ENCODE assay signal across 30 cellular contexts in the genomic region with DNA sequence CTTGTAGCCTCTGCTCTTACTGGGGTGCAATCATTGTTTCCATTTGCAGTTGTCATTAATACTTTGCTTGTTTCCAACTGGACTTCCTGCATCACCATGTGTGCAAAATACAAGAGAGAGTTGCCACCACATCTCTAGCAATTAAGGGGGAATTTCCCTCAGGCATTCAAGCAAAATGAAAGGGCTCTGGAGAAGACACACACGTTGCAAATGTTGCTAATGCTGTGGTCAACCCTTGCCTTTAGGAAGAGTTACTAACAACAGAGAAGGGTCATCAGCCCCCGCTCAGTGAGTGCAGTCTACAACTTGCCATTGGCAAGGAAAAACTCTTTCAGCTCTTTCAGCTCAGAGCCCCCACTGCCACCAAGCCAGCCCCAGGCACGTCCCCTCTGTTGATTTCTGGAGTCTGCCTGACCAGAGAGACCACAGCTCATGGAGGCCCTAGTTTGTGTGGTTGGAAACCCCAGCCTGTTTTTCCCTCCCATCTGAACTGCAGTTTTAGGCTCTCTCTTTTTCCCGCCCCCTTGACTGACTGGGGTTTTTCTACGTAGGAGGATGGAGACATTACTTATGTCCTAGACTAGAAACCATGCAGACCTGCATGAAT. TPM values are rescaled to one million over a fixed set of nuclear protein-coding genes. Genes with fewer than 3 reads are reported as not detected.
A peak's percentile ranks its signal among the peaks of the same experiment; 100 is the strongest.
DNase-seq lines count a peak whose midpoint lies in the region; ATAC-seq, FAIRE-seq and TF ChIP-seq lines count a peak whose summit lies in the region.
"Had no signal": no experiment of that assay in that cellular context is flagged by ENCODE, and none has a peak within 500 bp of the region (broad histone marks: within the 10 kb centered on the region; RNA-seq: fewer than 3 reads in every experiment).

No MANE protein-coding gene starts in this region.

- ATAC-seq in GM21717 (IDR thresholded peaks at IDR 0.05; ENCODE audit: unreplicated experiment), result peak; percentile 62
- peak; percentile 56 for ATAC-seq in HG03039 (IDR thresholded peaks at IDR 0.05; ENCODE audit: unreplicated experiment)
- ATAC-seq in GM12878, result no peak; the same call in 2 of the 3 replicates
- ATAC-seq in stimulated activated naive B cell treated with anti-CD40 and anti-IgM and Interleukin-4, amounts not matched to agents 10 μg/mL and 1 μg/mL and 100 μg/mL, for 72 hours (replicated peaks), result peak; percentile 23 to 56
- no peak for ATAC-seq in HG03196 (IDR thresholded peaks at IDR 0.05; ENCODE audit: unreplicated experiment)
- ATAC-seq: A549, HepG2, PC-3 had no signal

- DNase-seq in GM12878 (ENCODE audit: low read depth, low spot score), result no peak
- DNase-seq in stimulated activated naive B cell treated with anti-CD40 and anti-IgM and Interleukin-4, amounts not matched to agents 10 μg/mL and 1 μg/mL and 100 μg/mL, for 72 hours, result no peak
- DNase-seq in progenitor cell of endocrine pancreas (ENCODE audit: low spot score, unreplicated experiment), result no peak
- DNase-seq in activated naive CD4-positive, alpha-beta T cell treated with Interleukin-2 at 50 U/mL for 16 hours, result no peak
- DNase-seq: AML-193; CD4-positive, alpha-beta T cell; DMS53; GDM1; H7; Karpas-422; MV-4-11; NCI-H1105; NCI-H2029; NCI-H446; NCI-H526; NCI-H82; NK-92 treated with Interleukin-12 subunit alpha and Interleukin-12 subunit beta, amount 100 ng/mL, for 24 hours; PC-3; Right ventricle myocardium superior; RPMI8226 had no signal

- H2AFZ ChIP-seq in GM12878 (ENCODE audit: control insufficient read depth, low read depth, low read length), result no peak overlapping the region

- no peaks in the 10 kb centered on the region for H3K27me3 ChIP-seq in GM12878 (replicated peaks in 1 of 2; ENCODE audit: control insufficient read depth in 2 of 2, insufficient read depth in 2 of 2, low read length in 1 of 2)
- H3K27me3 ChIP-seq: BLaER1 treated with 17β-estradiol and CSF1 and Interleukin-3, amounts not matched to agents 10 nM and 100 nM had no signal

- CTCF ChIA-PET in GM12878 (lab: Yijun Ruan, JAX), result no interaction called here

- SMC1A ChIA-PET in GM12878 (lab: Charles Lee; ENCODE audit: uncharacterized antibody, unreplicated experiment), result interaction anchor here (1.4 kb wide), 1 partner anchor 20 kb away, joined by 3 read pairs; no protein-coding TSS in a partner anchor

- H3K36me3 Mint-ChIP-seq in stimulated activated naive B cell treated with anti-CD40 and anti-IgM and Interleukin-4, amounts not matched to agents 10 μg/mL and 1 μg/mL and 100 μg/mL, for 72 hours, result no peaks in the 10 kb centered on the region
- no peaks in the 10 kb centered on the region for H3K36me3 Mint-ChIP-seq in progenitor cell of endocrine pancreas (ENCODE audit: insufficient read depth)

- no peak overlapping the region for H3K27ac Mint-ChIP-seq in stimulated activated naive B cell treated with anti-CD40 and anti-IgM and Interleukin-4, amounts not matched to agents 10 μg/mL and 1 μg/mL and 100 μg/mL, for 72 hours
- H3K27ac Mint-ChIP-seq in progenitor cell of endocrine pancreas, result no peak overlapping the region
- H3K27ac Mint-ChIP-seq: CD4-positive, alpha-beta T cell had no signal

- WGBS in GM12878 (ENCODE audit: insufficient coverage, insufficient replicate concordance, low lambda C conversion rate, missing lambda C conversion rate), result 17% methylated on average over 5 of the region's 5 CpGs

- H3K4me3 Mint-ChIP-seq in stimulated activated naive B cell treated with anti-CD40 and anti-IgM and Interleukin-4, amounts not matched to agents 10 μg/mL and 1 μg/mL and 100 μg/mL, for 72 hours, result no peak overlapping the region
- H3K4me3 Mint-ChIP-seq in progenitor cell of endocrine pancreas (ENCODE audit: low read depth), result no peak overlapping the region
- H3K4me3 Mint-ChIP-seq: CD4-positive, alpha-beta T cell had no signal

- H3K27me3 Mint-ChIP-seq in stimulated activated naive B cell treated with anti-CD40 and anti-IgM and Interleukin-4, amounts not matched to agents 10 μg/mL and 1 μg/mL and 100 μg/mL, for 72 hours, result peaks cover 0 to 12% of the 10 kb centered on the region in 2 donors
- H3K27me3 Mint-ChIP-seq in progenitor cell of endocrine pancreas, result no peaks in the 10 kb centered on the region

- H3K27ac ChIP-seq in GM12878 (ENCODE audit: control insufficient read depth, insufficient read depth), result no peak overlapping the region
- H3K27ac ChIP-seq: A549; BLaER1 treated with 17β-estradiol and CSF1 and Interleukin-3, amounts not matched to agents 10 nM and 100 nM; SJSA1 had no signal

- no peaks in the 10 kb centered on the region for H3K9me3 Mint-ChIP-seq in stimulated activated naive B cell treated with anti-CD40 and anti-IgM and Interleukin-4, amounts not matched to agents 10 μg/mL and 1 μg/mL and 100 μg/mL, for 72 hours
- H3K9me3 Mint-ChIP-seq in progenitor cell of endocrine pancreas (ENCODE audit: low read depth), result no peaks in the 10 kb centered on the region

- POLR2A ChIA-PET in GM12878 (lab: Charles Lee), result no interaction called here

- H3K79me2 ChIP-seq in GM12878 (ENCODE audit: control insufficient read depth, insufficient read depth, low read length), result no peaks in the 10 kb centered on the region

- no peaks in the 10 kb centered on the region for H4K20me1 ChIP-seq in GM12878 (ENCODE audit: control insufficient read depth, insufficient read depth)
- H4K20me1 ChIP-seq: BLaER1 treated with 17β-estradiol and CSF1 and Interleukin-3, amounts not matched to agents 10 nM and 100 nM had no signal

- TF ChIP-seq RAD21 in GM12878 (IDR thresholded peaks at IDR 0.05; ENCODE audit: insufficient read depth, low read depth, low read length), result no peak

- BruUV-seq in GM12878 (replicated peaks; lab: Mats Ljungman, UMichigan), result no TSS peak

- intact Hi-C loops in GM12878 (cut with micrococcal nuclease; ENCODE audit: unreplicated experiment), result no loop called here

- no peak for FAIRE-seq in GM12878 (lab: Jason Lieb, UNC)
- FAIRE-seq: A549, GM12891, HepG2 had no signal

- TF ChIP-seq CTCF in GM12878 (IDR thresholded peaks at IDR 0.05 in 2 of 3, conservative IDR thresholded peaks at IDR 0.05 in 1 of 3; ENCODE audit: control insufficient read depth in 2 of 3, extremely low read depth in 1 of 3, insufficient read depth in 1 of 3, low read depth in 3 of 3, low read length in 3 of 3) (no peak), progenitor cell of endocrine pancreas (IDR thresholded peaks at IDR 0.05; ENCODE audit: unreplicated experiment) (no peak)

- no peak for TF ChIP-seq EP300 in GM12878 (IDR thresholded peaks at IDR 0.05; ENCODE audit: borderline replicate concordance in 1 of 2, control insufficient read depth in 1 of 2, low read depth in 2 of 2, low read length in 2 of 2)

- no peaks in the 10 kb centered on the region for H3K9me3 ChIP-seq in GM12878 (replicated peaks; ENCODE audit: control insufficient read depth, insufficient read depth, low read length)
- H3K9me3 ChIP-seq: A549; BLaER1 treated with 17β-estradiol and CSF1 and Interleukin-3, amounts not matched to agents 10 nM and 100 nM; SJSA1 had no signal

- H3K4me1 ChIP-seq in GM12878 (ENCODE audit: control insufficient read depth, insufficient read depth, low read length), result no peaks in the 10 kb centered on the region
- H3K4me1 ChIP-seq: A549; BLaER1 treated with 17β-estradiol and CSF1 and Interleukin-3, amounts not matched to agents 10 nM and 100 nM; SJSA1 had no signal

- H3K4me3 ChIP-seq in GM12878, result no peak overlapping the region
- H3K4me3 ChIP-seq: A549; BLaER1 treated with 17β-estradiol and CSF1 and Interleukin-3, amounts not matched to agents 10 nM and 100 nM; SJSA1 had no signal

- no peak overlapping the region for H3K4me2 ChIP-seq in GM12878 (ENCODE audit: control insufficient read depth, insufficient read depth)
- H3K4me2 ChIP-seq: A549; BLaER1 treated with 17β-estradiol and CSF1 and Interleukin-3, amounts not matched to agents 10 nM and 100 nM had no signal

- H3K4me1 Mint-ChIP-seq in stimulated activated naive B cell treated with anti-CD40 and anti-IgM and Interleukin-4, amounts not matched to agents 10 μg/mL and 1 μg/mL and 100 μg/mL, for 72 hours, result no peaks in the 10 kb centered on the region
- peaks cover 8% of the 10 kb centered on the region for H3K4me1 Mint-ChIP-seq in progenitor cell of endocrine pancreas (ENCODE audit: low read depth)

- H3K9ac ChIP-seq in GM12878 (ENCODE audit: control insufficient read depth, insufficient read depth, low read length), result no peak overlapping the region
- H3K9ac ChIP-seq: BLaER1 treated with 17β-estradiol and CSF1 and Interleukin-3, amounts not matched to agents 10 nM and 100 nM had no signal

- no peaks in the 10 kb centered on the region for H3K36me3 ChIP-seq in GM12878 (ENCODE audit: control insufficient read depth in 2 of 2, insufficient read depth in 2 of 2, low read length in 1 of 2)
- H3K36me3 ChIP-seq: BLaER1 treated with 17β-estradiol and CSF1 and Interleukin-3, amounts not matched to agents 10 nM and 100 nM; SJSA1 had no signal

- TF ChIP-seq POLR2A in GM12878 (IDR thresholded peaks at IDR 0.05; ENCODE audit: low read depth, low read length), result no peak

- RAD21 ChIA-PET in GM12878 (lab: Charles Lee; ENCODE audit: unreplicated experiment), result no interaction called here

- in situ Hi-C loops in GM12878 (cut with MboI), result no loop called here

TF ChIP-seq in GM12878, 131 proteins besides CTCF, POLR2A, EP300 and RAD21 (continues in another document):
- peak; percentile 47 for TF ChIP-seq RUNX3 (IDR thresholded peaks at IDR 0.05; ENCODE audit: low read length)

RNA-seq across cellular contexts. Expression of a gene that starts 25.9 kb away (rescaled TPM):
- total RNA-seq in GM12878 (2013; cell fraction: nucleolus; rRNA removed), result not detected in 2 replicates
- total RNA-seq in GM12878 (2014; rRNA removed) (not detected in 2 replicates), GM12878 (2014; rRNA removed; fragmentation: Illumina TruSeq; extraction: Trizol) (not detected in 2 replicates), GM12878 (2021) (not detected in 2 replicates), progenitor cell of endocrine pancreas (not detected in 2 replicates)
- polyA plus RNA-seq in GM12878 (2011; ENCODE audit: low read depth), result not detected
- polyA plus RNA-seq in GM12878 (2011; rRNA removed) (not detected in 2 replicates), GM12878 (2014; fragmentation: Illumina TruSeq; extraction: Trizol) (not detected in 2 replicates), GM12878 (2014; fragmentation: Nextera tagmentation; extraction: Ambion mirVana) (not detected), GM12878 (2014; rRNA removed) (0.11 TPM in 1 of 2 replicates, not detected in the other), GM12878 (2016; fragmentation: Nextera tagmentation; extraction: Ambion mirVana) (not detected)
- polyA plus RNA-seq in GM12878 (2011; cell fraction: cytosol; rRNA removed), result not detected in 2 replicates
- not detected in 2 replicates for polyA plus RNA-seq in GM12878 (2011; cell fraction: nucleus; rRNA removed)
- not detected in 2 replicates for polyA plus RNA-seq in GM12878 (2012)
- not detected in 2 replicates for polyA minus RNA-seq in GM12878 (2011; rRNA and poly(A)+ RNA removed)
- polyA minus RNA-seq in GM12878 (2011; cell fraction: cytosol; rRNA and poly(A)+ RNA removed), result not detected in 2 replicates
- polyA minus RNA-seq in GM12878 (2011; cell fraction: nucleus; rRNA and poly(A)+ RNA removed), result not detected in 2 replicates
- total RNA-seq: CD4-positive, alpha-beta T cell; H7; HepG2; HT1080; MCF 10A; PC-3; Right ventricle myocardium superior had no signal
- polyA plus RNA-seq: A549, HepG2 had no signal

Comparison
In these comparisons a context has a peak if more than half of its experiments do, and no peak if none do; other contexts are left out.
1. ATAC-seq: peak in GM21717 (single experiment), HG03039 (single experiment) and stimulated activated naive B cell treated with anti-CD40 and anti-IgM and Interleukin-4, amounts not matched to agents 10 μg/mL and 1 μg/mL and 100 μg/mL, for 72 hours (2 of 2); none in GM12878 (single experiment) and HG03196 (single experiment).